10 cellular contexts compared by ENCODE assay signal in the genomic region with DNA sequence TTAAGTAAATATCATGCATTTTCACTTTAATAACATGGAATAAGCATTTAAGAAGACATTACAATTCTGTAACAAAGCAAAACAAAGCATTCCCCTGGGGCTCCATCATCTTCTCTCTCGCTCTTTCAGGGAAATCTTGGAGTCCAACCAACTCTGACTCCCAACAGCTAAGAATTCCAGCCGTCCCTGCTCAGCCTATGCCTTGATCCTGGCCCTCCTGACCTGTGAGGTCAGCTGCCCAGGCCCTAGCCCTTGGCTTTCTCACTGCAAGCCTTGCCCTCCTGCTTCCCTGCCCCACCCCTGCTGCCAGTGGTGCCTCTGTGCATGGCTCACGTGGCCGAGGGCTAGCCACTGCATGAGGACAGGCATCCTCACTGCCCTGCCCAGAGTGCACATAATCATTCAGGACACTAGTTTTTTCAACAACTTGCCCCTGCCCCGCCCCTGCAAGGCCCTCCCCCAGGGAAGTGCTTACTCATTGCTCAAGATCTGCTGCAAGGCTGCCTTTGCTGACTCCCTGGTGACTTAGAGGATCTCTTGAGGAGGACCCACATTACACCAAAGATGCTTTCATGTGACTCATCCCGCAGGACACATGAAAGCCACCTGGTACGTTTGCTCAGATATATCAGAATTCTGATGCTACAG. TPM values are rescaled to one million over a fixed set of nuclear protein-coding genes. Genes with fewer than 3 reads are reported as not detected.
DNase-seq lines count a peak whose midpoint lies in the region; ATAC-seq lines count a peak whose summit lies in the region.
"Had no signal": no experiment of that assay in that cellular context is flagged by ENCODE, and none has a peak within 500 bp of the region (broad histone marks: within the 10 kb centered on the region; RNA-seq: fewer than 3 reads in every experiment).

No MANE protein-coding gene starts in this region.

- H2BK15ac ChIP-seq in neuronal stem cell (ENCODE audit: low read length) = no peak overlapping the region

- H2BK120ac ChIP-seq in neuronal stem cell (ENCODE audit: low read depth, low read length) = no peak overlapping the region

- peak; percentile 94 for DNase-seq in EH (ENCODE audit: low read depth)
- peak; percentile 53 for DNase-seq in NCI-H460 (ENCODE audit: extremely low read depth, low read depth)
- DNase-seq in dermis blood vessel endothelial cell = peak; percentile 71
- no peak for DNase-seq in neuronal stem cell (ENCODE audit: low spot score)
- DNase-seq in LoVo (ENCODE audit: low spot score) = no peak
- DNase-seq: activated CD4-positive, alpha-beta T cell treated with anti-CD3 and anti-CD28 coated beads, Interleukin-2, amount 50 U/mL, for 1 hour had no signal

- H3K4ac ChIP-seq in neuronal stem cell (ENCODE audit: low read length) = no peak overlapping the region

- peak overlapping the region; percentile 79 for H2AK5ac ChIP-seq in neuronal stem cell (ENCODE audit: low read depth, low read length)

- peak overlapping the region; percentile 59 for H3K14ac ChIP-seq in neuronal stem cell (ENCODE audit: low read length)

- peaks cover 0 to 1% of the 10 kb centered on the region in 2 donors for H3K4me1 ChIP-seq in neuronal stem cell (ENCODE audit: control insufficient read depth in 2 of 2, insufficient read depth in 1 of 2, low read depth in 1 of 2, low read length in 2 of 2)
- H3K4me1 ChIP-seq: HAP-1 had no signal

- WGBS in neuronal stem cell (ENCODE audit: extremely low coverage in 2 of 2, insufficient read length in 2 of 2, insufficient replicate concordance in 1 of 2), 2 donors = no CpG with 5 or more reads among the region's 7 CpGs

- H2BK5ac ChIP-seq in neuronal stem cell (ENCODE audit: low read length) = no peak overlapping the region

- no peak overlapping the region for H2BK12ac ChIP-seq in neuronal stem cell (ENCODE audit: low read length)

- peaks cover 2 to 14% of the 10 kb centered on the region in 2 donors for H3K9me3 ChIP-seq in neuronal stem cell (replicated peaks in 1 of 2; ENCODE audit: control insufficient read depth in 2 of 2, insufficient read depth in 1 of 2, low read depth in 1 of 2, low read length in 2 of 2)
- H3K9me3 ChIP-seq: HAP-1 had no signal

- no peak overlapping the region for H3K4me3 ChIP-seq in neuronal stem cell (ENCODE audit: low read length in 2 of 2)
- H3K4me3 ChIP-seq: HAP-1 had no signal

- H3K36me3 ChIP-seq in neuronal stem cell (replicated peaks in 1 of 2; ENCODE audit: control insufficient read depth in 2 of 2, insufficient read depth in 2 of 2, low read length in 2 of 2) = peaks cover 18 to 95% of the 10 kb centered on the region in 2 donors

- H3K27ac ChIP-seq in neuronal stem cell (replicated peaks; ENCODE audit: low read length) = no peak overlapping the region

- H3K18ac ChIP-seq in neuronal stem cell (ENCODE audit: low read length) = peak overlapping the region; percentile 44

- H3K4me2 ChIP-seq in neuronal stem cell (ENCODE audit: insufficient read depth, low read length, poor library complexity, severe bottlenecking) = no peak overlapping the region

- no peaks in the 10 kb centered on the region for H3K27me3 ChIP-seq in neuronal stem cell (ENCODE audit: control insufficient read depth in 3 of 3, insufficient read depth in 3 of 3, low read depth in 1 of 3, low read length in 3 of 3)

- no peak overlapping the region for H2AFZ ChIP-seq in neuronal stem cell (ENCODE audit: low read length)

- no peak for ATAC-seq in GM19452 (IDR thresholded peaks at IDR 0.05; ENCODE audit: unreplicated experiment)
- no peak for ATAC-seq in HG02642 (IDR thresholded peaks at IDR 0.05; ENCODE audit: poor library complexity, unreplicated experiment)
- no peak for ATAC-seq in GM21390 (IDR thresholded peaks at IDR 0.05; ENCODE audit: unreplicated experiment)

- peak overlapping the region; percentile 83 for H3K23ac ChIP-seq in neuronal stem cell (ENCODE audit: low read depth, low read length, poor library complexity)

- no peaks in the 10 kb centered on the region for H3K79me1 ChIP-seq in neuronal stem cell (ENCODE audit: low read depth, low read length)

- H3K9ac ChIP-seq in neuronal stem cell (ENCODE audit: low read depth, low read length, poor library complexity) = no peak overlapping the region

- no peak overlapping the region for H4K91ac ChIP-seq in neuronal stem cell (ENCODE audit: low read depth, low read length, poor library complexity)

- no peak overlapping the region for H4K8ac ChIP-seq in neuronal stem cell (ENCODE audit: low read depth, low read length)

RNA-seq across cellular contexts. Expression of gene MTMR10, which starts 37.6 kb away (rescaled TPM):
- total RNA-seq in NCI-H460 (2014; rRNA removed; shearing (Covaris generic)) = 16.2 and 18.9 TPM in 2 replicates
- polyA plus RNA-seq in NCI-H460 (2014; cell fraction: nucleus; rRNA removed) = 7.9 and 15.7 TPM in 2 replicates
- total RNA-seq in dermis blood vessel endothelial cell = 76.1 and 109 TPM in 2 replicates
- 7.8 TPM for polyA plus RNA-seq in neuronal stem cell (2013, experiment 1 of 2)
- 7.9 TPM for polyA plus RNA-seq in neuronal stem cell (2013, experiment 2 of 2)

RNA-seq across cellular contexts. Expression of gene FAN1, which starts 50.1 kb away (rescaled TPM):
- total RNA-seq in NCI-H460 (2014; rRNA removed; shearing (Covaris generic)) = 13.3 and 16.3 TPM in 2 replicates
- polyA plus RNA-seq in NCI-H460 (2014; cell fraction: nucleus; rRNA removed) = 50.4 and 64.1 TPM in 2 replicates
- total RNA-seq in dermis blood vessel endothelial cell = 12.6 and 15.3 TPM in 2 replicates
- polyA plus RNA-seq in neuronal stem cell (2013, experiment 1 of 2) = 13.8 TPM
- polyA plus RNA-seq in neuronal stem cell (2013, experiment 2 of 2) = 13.3 TPM

Comparison
In these comparisons a context has a peak if more than half of its experiments do, and no peak if none do; other contexts are left out.
1. DNase-seq: peak in EH (single experiment), NCI-H460 (single experiment) and dermis blood vessel endothelial cell (single experiment); none in neuronal stem cell (single experiment) and LoVo (single experiment).